ENCODE assay signal across 16 cellular contexts in the genomic region with DNA sequence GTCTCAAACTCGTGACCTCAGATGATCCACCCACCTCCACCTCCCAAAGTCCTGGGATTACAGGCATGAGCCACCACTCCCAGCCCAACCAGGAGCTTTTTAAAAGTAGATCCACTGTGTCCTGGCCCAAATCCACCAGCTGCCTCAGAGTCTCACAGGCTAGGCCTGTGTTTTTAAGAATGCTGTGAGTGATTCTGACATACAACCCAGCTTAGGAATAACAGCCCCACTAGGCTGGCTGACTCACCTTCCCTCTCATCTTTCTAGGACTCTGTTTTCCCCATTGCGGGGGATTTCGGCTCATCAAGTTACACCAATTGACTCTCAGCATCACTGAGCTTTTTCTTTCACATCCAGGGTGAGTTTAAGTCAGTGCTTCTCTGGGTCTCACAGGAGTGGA.
A peak's percentile ranks its signal among the peaks of the same experiment; 100 is the strongest.
DNase-seq lines count a peak whose midpoint lies in the region; ATAC-seq, FAIRE-seq and TF ChIP-seq lines count a peak whose summit lies in the region.
"Had no signal": no experiment of that assay in that cellular context is flagged by ENCODE, and none has a peak within 500 bp of the region (broad histone marks: within the 10 kb centered on the region; RNA-seq: fewer than 3 reads in every experiment).

No MANE protein-coding gene starts in this region.

- H2AFZ ChIP-seq in H1 (ENCODE audit: low read length), result peak overlapping the region; percentile 91; the same call in 1 of the 2 replicates
- H2AFZ ChIP-seq in neural progenitor cell (replicated peaks), result peak overlapping the region; percentile 67

- 91% methylated on average over 3 of the region's 3 CpGs; no CpG with 5 or more reads in 1 of the 2 experiments for WGBS in H1 (ENCODE audit: extremely low coverage in 1 of 2, insufficient coverage in 1 of 2, insufficient read length in 1 of 2, insufficient replicate concordance in 2 of 2, low coverage in 1 of 2, low lambda C conversion rate in 2 of 2, missing lambda C conversion rate in 1 of 2), 2 experiments

- H3K9ac ChIP-seq in H1 (replicated peaks in 1 of 4; ENCODE audit: extremely low read depth in 1 of 4, low read depth in 3 of 4, low read length in 3 of 4) (no peak overlapping the region), neural progenitor cell (no peak overlapping the region)
- H3K9ac ChIP-seq: BLaER1 had no signal

- TF ChIP-seq RAD21 in H1 (IDR thresholded peaks at IDR 0.05 in 1 of 2, conservative IDR thresholded peaks at IDR 0.05 in 1 of 2; ENCODE audit: low read depth in 2 of 2, low read length in 2 of 2), result no peak

- no peaks in the 10 kb centered on the region for H3K36me3 Mint-ChIP-seq in neural progenitor cell

- no peak overlapping the region for H3K4me3 Mint-ChIP-seq in neural progenitor cell
- H3K4me3 Mint-ChIP-seq: activated CD4-positive, alpha-beta T cell treated with anti-CD3 and anti-CD28 coated beads, Interleukin-2, amount 10 ng/mL, durations not matched to agents 24 days and 14 days had no signal

- POLR2A ChIA-PET in H1 (lab: Charles Lee; ENCODE audit: partially characterized antibody), result interaction anchor here (0.7 kb wide), 1 partner anchor 34 kb away, joined by 3 read pairs; no protein-coding TSS in a partner anchor
- POLR2A ChIA-PET in GM10248 (lab: Yijun Ruan, JAX), result no interaction called here

- H3K4me3 ChIP-seq in AG10803 (ENCODE audit: low read length), result no peak overlapping the region
- no peak overlapping the region for H3K4me3 ChIP-seq in H1 (ENCODE audit: extremely low read depth in 1 of 4, insufficient read depth in 2 of 4, low read depth in 3 of 4, low read length in 4 of 4)
- H3K4me3 ChIP-seq in neural progenitor cell, result no peak overlapping the region
- H3K4me3 ChIP-seq: BLaER1, body of pancreas had no signal

- H3K23me2 ChIP-seq in H1 (ENCODE audit: low read depth, low read length), result no peaks in the 10 kb centered on the region

- no peak overlapping the region for H3K4ac ChIP-seq in H1 (replicated peaks; ENCODE audit: insufficient read length, low read depth, low read length)

- H2BK20ac ChIP-seq in H1 (ENCODE audit: low read length), result peak overlapping the region; percentile 66; the same call in 1 of the 2 replicates

- no peak for ATAC-seq in GM21529 (IDR thresholded peaks at IDR 0.05; ENCODE audit: unreplicated experiment)
- ATAC-seq: body of pancreas had no signal

- DNase-seq in AG10803 (ENCODE audit: low read depth), result peak; percentile 44
- peak; percentile 62 for DNase-seq in NCI-H226
- no peak for DNase-seq in H1 (ENCODE audit: low read depth in 1 of 2, low spot score in 2 of 2)
- DNase-seq in neural progenitor cell (ENCODE audit: low spot score), result no peak
- DNase-seq in GM10248 (ENCODE audit: extremely low spot score), result no peak
- DNase-seq in NCI-H446 treated with DMSO at 0.1 percent for 48 hours (lab: John Stamatoyannopoulos, UW), result no peak
- DNase-seq in DMS153 treated with DMSO at 0.1 percent for 48 hours (lab: John Stamatoyannopoulos, UW; ENCODE audit: unreplicated experiment), result no peak
- DNase-seq: activated CD4-positive, alpha-beta T cell treated with anti-CD3 and anti-CD28 coated beads, Interleukin-2, amount 10 ng/mL, durations not matched to agents 24 days and 14 days; body of pancreas; NCI-H1048; NCI-H524; T-helper 2 cell had no signal

- H3K36me3 ChIP-seq in H1 (ENCODE audit: control insufficient read depth in 2 of 4, insufficient read depth in 4 of 4, low read length in 3 of 4), result no peaks in the 10 kb centered on the region
- no peaks in the 10 kb centered on the region for H3K36me3 ChIP-seq in neural progenitor cell
- H3K36me3 ChIP-seq: BLaER1 had no signal

- H3K79me1 ChIP-seq in H1 (ENCODE audit: low read depth, low read length), result no peaks in the 10 kb centered on the region

- H3K27me3 ChIP-seq in H1 (replicated peaks in 1 of 4; ENCODE audit: control insufficient read depth in 3 of 4, extremely low read depth in 1 of 4, insufficient read depth in 3 of 4, low read length in 3 of 4) (no peaks in the 10 kb centered on the region), neural progenitor cell (no peaks in the 10 kb centered on the region)
- H3K27me3 ChIP-seq: BLaER1, body of pancreas had no signal

- TF ChIP-seq EP300 in H1 (IDR thresholded peaks at IDR 0.05; ENCODE audit: borderline replicate concordance in 1 of 2, low read depth in 2 of 2, low read length in 2 of 2), result no peak

- H2BK12ac ChIP-seq in H1 (ENCODE audit: low read depth, low read length), result no peak overlapping the region

- H4K5ac ChIP-seq in H1 (ENCODE audit: insufficient read length, low read depth, low read length), result no peak overlapping the region

- H3K27me3 Mint-ChIP-seq in neural progenitor cell (ENCODE audit: insufficient read depth, low read depth), result peaks cover 21% of the 10 kb centered on the region
- H3K27me3 Mint-ChIP-seq: activated CD4-positive, alpha-beta T cell treated with anti-CD3 and anti-CD28 coated beads, Interleukin-2, amount 10 ng/mL, durations not matched to agents 24 days and 14 days had no signal

- no peak for FAIRE-seq in H1 (lab: Jason Lieb, UNC)
- FAIRE-seq: endothelial cell of umbilical vein, GM18507 had no signal

- H3K23ac ChIP-seq in H1 (ENCODE audit: insufficient read length), result no peak overlapping the region

- no peak overlapping the region for H3K56ac ChIP-seq in H1 (replicated peaks; ENCODE audit: insufficient read length, low read depth, low read length)

- CTCF ChIA-PET in H1 (lab: Charles Lee; ENCODE audit: partially characterized antibody), result interaction anchor here (0.6 to 1.4 kb wide), 7 partner anchors 13 to 365 kb away, joined by 3 to 5 read pairs (median 3); no protein-coding TSS in a partner anchor
- CTCF ChIA-PET in GM10248 (lab: Yijun Ruan, JAX), result no interaction called here

- no peak overlapping the region for H2AK5ac ChIP-seq in H1 (ENCODE audit: low read depth, low read length)

- H3K79me2 ChIP-seq in H1 (ENCODE audit: control insufficient read depth in 1 of 2, insufficient read depth in 2 of 2, low read length in 2 of 2) (no peaks in the 10 kb centered on the region), neural progenitor cell (ENCODE audit: low read depth) (no peaks in the 10 kb centered on the region)

- TF ChIP-seq POLR2A in H1 (IDR thresholded peaks at IDR 0.05; ENCODE audit: control extremely low read depth in 1 of 2, low read depth in 2 of 2, low read length in 2 of 2), result no peak

- no peak overlapping the region for H3K18ac ChIP-seq in H1 (ENCODE audit: extremely low read depth, low read length)

- H2BK5ac ChIP-seq in H1 (ENCODE audit: low read depth, low read length), result no peak overlapping the region

- H3K4me2 ChIP-seq in H1 (ENCODE audit: insufficient read depth in 1 of 2, low read depth in 2 of 2, low read length in 2 of 2) (no peak overlapping the region), neural progenitor cell (peak overlapping the region; percentile 4)
- H3K4me2 ChIP-seq: BLaER1 had no signal

- H3K14ac ChIP-seq in H1 (ENCODE audit: insufficient read length), result no peak overlapping the region

- H3K9me3 ChIP-seq in H1 (ENCODE audit: insufficient read depth in 2 of 2, low read depth in 1 of 2, low read length in 1 of 2) (no peaks in the 10 kb centered on the region), neural progenitor cell (ENCODE audit: low read depth) (no peaks in the 10 kb centered on the region)
- H3K9me3 ChIP-seq: body of pancreas had no signal

- H3K27ac Mint-ChIP-seq in neural progenitor cell, result peak overlapping the region; percentile 90
- H3K27ac Mint-ChIP-seq: activated CD4-positive, alpha-beta T cell treated with anti-CD3 and anti-CD28 coated beads, Interleukin-2, amount 10 ng/mL, durations not matched to agents 24 days and 14 days had no signal

- no peak overlapping the region for H3K27ac ChIP-seq in H1 (ENCODE audit: low read depth, low read length)
- peak overlapping the region; percentile 74 for H3K27ac ChIP-seq in neural progenitor cell
- H3K27ac ChIP-seq: BLaER1, body of pancreas had no signal

- no peaks in the 10 kb centered on the region for H4K20me1 ChIP-seq in H1 (replicated peaks in 1 of 2; ENCODE audit: control insufficient read depth in 1 of 2, insufficient read depth in 2 of 2, low read length in 2 of 2)
- no peaks in the 10 kb centered on the region for H4K20me1 ChIP-seq in neural progenitor cell (ENCODE audit: low read depth)
- H4K20me1 ChIP-seq: BLaER1 had no signal

- H3K9me3 Mint-ChIP-seq in neural progenitor cell, result peaks cover 2% of the 10 kb centered on the region

- H3F3A ChIP-seq in neural progenitor cell (ENCODE audit: low read depth), result peaks cover 60% of the 10 kb centered on the region

- peaks cover 11 to 24% (median 17%) of the 10 kb centered on the region in 4 experiments; a peak in 6 of 7 replicates for H3K4me1 ChIP-seq in H1 (replicated peaks in 1 of 4; ENCODE audit: control insufficient read depth in 3 of 4, insufficient read depth in 4 of 4, low read length in 3 of 4)
- peaks cover 48% of the 10 kb centered on the region for H3K4me1 ChIP-seq in neural progenitor cell

- 0 out of 2 replicates have a peak overlapping the region, but pooled peaks have one; percentile 1 for H2BK15ac ChIP-seq in H1 (ENCODE audit: low read length)

- H4K91ac ChIP-seq in H1 (replicated peaks; ENCODE audit: insufficient read length, low read length), result peak overlapping the region; percentile 89

- TF ChIP-seq CTCF in AG10803 (conservative IDR thresholded peaks at IDR 0.05; ENCODE audit: low read length), result no peak
- no peak for TF ChIP-seq CTCF in H1 (IDR thresholded peaks at IDR 0.05; ENCODE audit: control extremely low read depth in 1 of 3, insufficient read depth in 1 of 3, low read depth in 1 of 3, low read length in 3 of 3)
- TF ChIP-seq CTCF in neural progenitor cell (IDR thresholded peaks at IDR 0.05), result no peak
- TF ChIP-seq CTCF in GM10248 (IDR thresholded peaks at IDR 0.05; ENCODE audit: control extremely low read depth, extremely low read depth, low read depth, missing control alignments), result no peak

- peaks cover 55% of the 10 kb centered on the region for H3K4me1 Mint-ChIP-seq in neural progenitor cell
- H3K4me1 Mint-ChIP-seq: activated CD4-positive, alpha-beta T cell treated with anti-CD3 and anti-CD28 coated beads, Interleukin-2, amount 10 ng/mL, durations not matched to agents 24 days and 14 days had no signal

- H4K8ac ChIP-seq in H1 (ENCODE audit: extremely low read depth, insufficient read depth, low read length), result no peak overlapping the region

- peak overlapping the region; percentile 62 for H2BK120ac ChIP-seq in H1 (replicated peaks; ENCODE audit: low read depth, low read length)

TF ChIP-seq in H1, 55 proteins besides CTCF, POLR2A, EP300 and RAD21 (continues in another document):
- TF ChIP-seq CHD2 (IDR thresholded peaks at IDR 0.05; ENCODE audit: low read length) (no peak), KDM1A (IDR thresholded peaks at IDR 0.05; ENCODE audit: borderline replicate concordance, low read length) (no peak), TAF7 (optimal IDR thresholded peaks at IDR 0.05; ENCODE audit: borderline replicate concordance, low read depth, low read length) (no peak), RFX5 (IDR thresholded peaks at IDR 0.05; ENCODE audit: borderline replicate concordance, low read depth, low read length) (no peak)

Comparison
In these comparisons a context has a peak if more than half of its experiments do, and no peak if none do; other contexts are left out.
1. DNase-seq: peak in AG10803 (single experiment) and NCI-H226 (single experiment); none in H1 (0 of 2), neural progenitor cell (single experiment), GM10248 (single experiment), NCI-H446 treated with DMSO at 0.1 percent for 48 hours (single experiment) and DMS153 treated with DMSO at 0.1 percent for 48 hours (single experiment).